ENCODE assay signal across 8 cellular contexts in genomic region chr11:68370211-68371111, GRCh38. TPM values are rescaled to one million over a fixed set of nuclear protein-coding genes. Genes with fewer than 3 reads are reported as not detected.
DNase-seq lines count a peak whose midpoint lies in the region; ATAC-seq and TF ChIP-seq lines count a peak whose summit lies in the region.

No MANE protein-coding gene starts in this region.

- H3K36me3 Mint-ChIP-seq in activated naive CD4-positive, alpha-beta T cell treated with anti-CD3 and anti-CD28 coated beads, Interleukin-2, amount 50 U/mL, for 72 hours = peaks cover 0 to 6% of the 10 kb centered on the region in 2 donors

- H3K9me3 ChIP-seq in Karpas-422 (ENCODE audit: low read length) (no peaks in the 10 kb centered on the region), subcutaneous abdominal adipose tissue (ENCODE audit: control insufficient read depth in 5 of 5, low read length in 5 of 5) (no peaks in the 10 kb centered on the region)

- peak; percentile 67 for ATAC-seq in GM21423 (IDR thresholded peaks at IDR 0.05; ENCODE audit: unreplicated experiment)
- ATAC-seq in activated naive CD4-positive, alpha-beta T cell treated with anti-CD3 and anti-CD28 coated beads, Interleukin-2, amount 50 U/mL, for 72 hours = no peak

- H3K4me2 ChIP-seq in Karpas-422 (ENCODE audit: low read depth, low read length, poor library complexity, severe bottlenecking) = peak overlapping the region; percentile 60

- H2AFZ ChIP-seq in Karpas-422 (ENCODE audit: low read length) = no peak overlapping the region; the same call in 1 of the 2 replicates

- no peaks in the 10 kb centered on the region for H3K9me2 ChIP-seq in Karpas-422 (replicated peaks; ENCODE audit: insufficient read depth, low read length)

- H3K4me3 ChIP-seq in Karpas-422 (ENCODE audit: low read length) = peak overlapping the region; percentile 17; the same call in 1 of the 2 replicates
- no peak overlapping the region for H3K4me3 ChIP-seq in fibroblast of the aortic adventitia (ENCODE audit: low read depth, low read length)
- H3K4me3 ChIP-seq in subcutaneous abdominal adipose tissue (ENCODE audit: low read depth in 1 of 5, low read length in 5 of 5) = no peak overlapping the region

- peak overlapping the region; percentile 45 for H3K9ac ChIP-seq in Karpas-422 (ENCODE audit: low read length)
- peak overlapping the region in 2 of 5 donors; percentile 16 to 47 for H3K9ac ChIP-seq in subcutaneous abdominal adipose tissue (ENCODE audit: low read length in 5 of 5)

- TF ChIP-seq CTCF in fibroblast of the aortic adventitia (IDR thresholded peaks at IDR 0.05; ENCODE audit: insufficient read depth, low read length) = no peak

- H4K20me1 ChIP-seq in Karpas-422 (ENCODE audit: insufficient read depth, low read depth, low read length) = no peaks in the 10 kb centered on the region

- H3K4me1 ChIP-seq in Karpas-422 (ENCODE audit: low read length) (peaks cover 22% of the 10 kb centered on the region), subcutaneous abdominal adipose tissue (ENCODE audit: control insufficient read depth in 5 of 5, insufficient read depth in 5 of 5, low read length in 5 of 5) (peaks cover 22 to 60% (median 59%) of the 10 kb centered on the region in 5 donors)

- H3K27ac Mint-ChIP-seq in activated naive CD4-positive, alpha-beta T cell treated with anti-CD3 and anti-CD28 coated beads, Interleukin-2, amount 50 U/mL, for 72 hours = peak overlapping the region in 1 of 2 donors; percentile 37

- H3K9me3 Mint-ChIP-seq in activated naive CD4-positive, alpha-beta T cell treated with anti-CD3 and anti-CD28 coated beads, Interleukin-2, amount 50 U/mL, for 72 hours = no peaks in the 10 kb centered on the region

- H3K27ac ChIP-seq in Karpas-422 (ENCODE audit: low read length) (no peak overlapping the region; the same call in 1 of the 2 replicates), subcutaneous abdominal adipose tissue (ENCODE audit: low read depth, low read length) (peak overlapping the region; percentile 98)

- H3K36me3 ChIP-seq in Karpas-422 (ENCODE audit: insufficient read depth, low read length) (no peaks in the 10 kb centered on the region), subcutaneous abdominal adipose tissue (ENCODE audit: control insufficient read depth in 5 of 5, insufficient read depth in 5 of 5, low read length in 5 of 5) (peaks cover 0 to 31% (median 26%) of the 10 kb centered on the region in 5 donors)

- DNase-seq in GM03348 (ENCODE audit: low spot score) (peak; percentile 36), Karpas-422 (peak; percentile 83), fibroblast of the aortic adventitia (ENCODE audit: low read depth) (peak; percentile 15), cerebellar cortex (ENCODE audit: low spot score) (no peak), NCI-H1417 treated with DMSO at 0.1 percent for 48 hours (lab: John Stamatoyannopoulos, UW) (no peak)
- DNase-seq in activated naive CD4-positive, alpha-beta T cell treated with anti-CD3 and anti-CD28 coated beads, Interleukin-2, amount 50 U/mL, for 72 hours (ENCODE audit: low spot score in 2 of 2) = no peak

- no peaks in the 10 kb centered on the region for H3K79me2 ChIP-seq in Karpas-422 (ENCODE audit: low read length)

- H3K27me3 ChIP-seq in Karpas-422 (ENCODE audit: low read length) (no peaks in the 10 kb centered on the region), subcutaneous abdominal adipose tissue (ENCODE audit: control insufficient read depth in 5 of 5, insufficient read depth in 4 of 5, low read length in 5 of 5) (no peaks in the 10 kb centered on the region)

RNA-seq across cellular contexts. Expression of gene LRP5, which starts 58.1 kb away (rescaled TPM):
- 0.04 and 0.07 TPM in 2 replicates for total RNA-seq in Karpas-422 (2014; rRNA removed; shearing (Covaris generic); ENCODE audit: low replicate concordance)
- 3.3 and 8.3 TPM in 2 replicates for total RNA-seq in fibroblast of the aortic adventitia (ENCODE audit: low replicate concordance)
- 10 to 100 TPM in 1 of 2 donors, 1 to 10 TPM in 1; 8.7 to 14.1 TPM for total RNA-seq in activated naive CD4-positive, alpha-beta T cell treated with anti-CD3 and anti-CD28 coated beads, Interleukin-2, amount 50 U/mL, for 72 hours

Comparison
In these comparisons a context has a peak if more than half of its experiments do, and no peak if none do; other contexts are left out.
1. DNase-seq: peak in GM03348 (single experiment), Karpas-422 (single experiment) and fibroblast of the aortic adventitia (single experiment); none in activated naive CD4-positive, alpha-beta T cell treated with anti-CD3 and anti-CD28 coated beads, Interleukin-2, amount 50 U/mL, for 72 hours (0 of 2), cerebellar cortex (single experiment) and NCI-H1417 treated with DMSO at 0.1 percent for 48 hours (single experiment).